10 cellular contexts compared by ENCODE assay signal in the genomic region with DNA sequence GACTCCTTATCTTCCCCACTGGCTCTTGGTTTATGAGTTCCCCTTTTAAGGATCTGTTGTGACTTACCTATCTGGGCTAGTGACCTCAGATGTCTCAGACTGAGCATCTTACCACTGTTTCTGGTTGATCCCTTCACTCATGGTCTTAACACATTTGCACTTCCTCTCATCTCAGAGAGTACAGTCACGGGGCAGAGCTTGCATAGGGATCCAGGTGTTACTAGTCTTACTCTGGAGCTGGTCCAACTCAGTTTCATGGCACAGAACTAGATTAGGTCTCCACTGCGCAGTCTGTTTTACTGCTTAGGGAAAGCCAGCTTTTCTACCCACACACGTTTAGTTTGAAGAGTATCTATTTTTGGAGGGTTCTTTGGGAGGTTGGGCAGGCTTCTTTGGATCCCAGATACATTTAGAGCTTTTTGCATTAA. TPM values are rescaled to one million over a fixed set of nuclear protein-coding genes. Genes with fewer than 3 reads are reported as not detected.
DNase-seq lines count a peak whose midpoint lies in the region; ATAC-seq and TF ChIP-seq lines count a peak whose summit lies in the region.
"Had no signal": no experiment of that assay in that cellular context is flagged by ENCODE, and none has a peak within 500 bp of the region (broad histone marks: within the 10 kb centered on the region; RNA-seq: fewer than 3 reads in every experiment).

No MANE protein-coding gene starts in this region.

- no peaks in the 10 kb centered on the region for H3K9me3 Mint-ChIP-seq in activated CD8-positive, alpha-beta T cell treated with anti-CD3 and anti-CD28 coated beads, Interleukin-2, amount 10 ng/mL, durations not matched to agents 7 days and 5 days (ENCODE audit: insufficient read depth)
- no peaks in the 10 kb centered on the region for H3K9me3 Mint-ChIP-seq in stimulated activated naive CD8-positive, alpha-beta T cell treated with anti-CD3 and anti-CD28 coated beads, Interleukin-15, amount 100 ng/mL, for 72 hours

- H3K4me3 Mint-ChIP-seq in activated CD8-positive, alpha-beta T cell treated with anti-CD3 and anti-CD28 coated beads, Interleukin-2, amount 10 ng/mL, durations not matched to agents 7 days and 5 days = no peak overlapping the region
- H3K4me3 Mint-ChIP-seq in stimulated activated naive CD8-positive, alpha-beta T cell treated with anti-CD3 and anti-CD28 coated beads, Interleukin-15, amount 100 ng/mL, for 72 hours = no peak overlapping the region

- no peak for TF ChIP-seq CTCF in GM12864 (IDR thresholded peaks at IDR 0.05; ENCODE audit: low read depth, low read length, missing control alignments)

- H3K27ac Mint-ChIP-seq in activated CD8-positive, alpha-beta T cell treated with anti-CD3 and anti-CD28 coated beads, Interleukin-2, amount 10 ng/mL, durations not matched to agents 7 days and 5 days = no peak overlapping the region
- H3K27ac Mint-ChIP-seq in stimulated activated naive CD8-positive, alpha-beta T cell treated with anti-CD3 and anti-CD28 coated beads, Interleukin-15, amount 100 ng/mL, for 72 hours = peak overlapping the region in 1 of 2 donors; percentile 53

- H3K4me1 Mint-ChIP-seq in activated CD8-positive, alpha-beta T cell treated with anti-CD3 and anti-CD28 coated beads, Interleukin-2, amount 10 ng/mL, durations not matched to agents 7 days and 5 days (ENCODE audit: low read depth) = peaks cover 7% of the 10 kb centered on the region
- peaks cover 27% of the 10 kb centered on the region for H3K4me1 Mint-ChIP-seq in stimulated activated naive CD8-positive, alpha-beta T cell treated with anti-CD3 and anti-CD28 coated beads, Interleukin-15, amount 100 ng/mL, for 72 hours

- CTCF ChIA-PET in activated CD8-positive, alpha-beta T cell treated with anti-CD3 and anti-CD28 coated beads, Interleukin-2, amount 10 ng/mL, durations not matched to agents 7 days and 5 days (lab: Charles Lee) = interaction anchor here (1.4 kb wide), 1 partner anchor 30 kb away, joined by 4 read pairs; no protein-coding TSS in a partner anchor
- CTCF ChIA-PET in HEK293T (lab: Yijun Ruan, JAX) = no interaction called here

- ATAC-seq in GM19455 (IDR thresholded peaks at IDR 0.05; ENCODE audit: unreplicated experiment) (peak; percentile 63), HG02973 (IDR thresholded peaks at IDR 0.05; ENCODE audit: unreplicated experiment) (peak; percentile 69)
- peak; percentile 44 for ATAC-seq in activated CD8-positive, alpha-beta T cell treated with anti-CD3 and anti-CD28 coated beads, Interleukin-2, amount 10 ng/mL, durations not matched to agents 7 days and 5 days
- no peak for ATAC-seq in stimulated activated naive CD8-positive, alpha-beta T cell treated with anti-CD3 and anti-CD28 coated beads, Interleukin-15, amount 100 ng/mL, for 72 hours

- peaks cover 55% of the 10 kb centered on the region for H3K36me3 Mint-ChIP-seq in activated CD8-positive, alpha-beta T cell treated with anti-CD3 and anti-CD28 coated beads, Interleukin-2, amount 10 ng/mL, durations not matched to agents 7 days and 5 days (ENCODE audit: low read depth)

- DNase-seq in GM12864 (ENCODE audit: low read depth) (peak; percentile 34), HEK293T (ENCODE audit: extremely low spot score) (no peak)
- no peak for DNase-seq in activated CD8-positive, alpha-beta T cell treated with anti-CD3 and anti-CD28 coated beads, Interleukin-2, amount 10 ng/mL, durations not matched to agents 7 days and 5 days
- no peak for DNase-seq in stimulated activated CD4-positive, alpha-beta T cell treated with anti-CD3 and anti-CD28 coated beads, Interleukin-2, amount 100 ng/mL, for 48 hours
- DNase-seq in stimulated activated naive CD4-positive, alpha-beta T cell treated with Interleukin-2 at 50 U/mL for 16 hours (lab: John Stamatoyannopoulos, UW) = no peak
- no peak for DNase-seq in stimulated activated naive CD8-positive, alpha-beta T cell treated with anti-CD3 and anti-CD28 coated beads, Interleukin-15, amount 100 ng/mL, for 72 hours
- DNase-seq: NCI-H524 had no signal

- POLR2A ChIA-PET in activated CD8-positive, alpha-beta T cell treated with anti-CD3 and anti-CD28 coated beads, Interleukin-2, amount 10 ng/mL, durations not matched to agents 7 days and 5 days (lab: Charles Lee) = interaction anchor here (1.8 kb wide), 1 partner anchor 11 kb away, joined by 3 read pairs; no protein-coding TSS in a partner anchor
- POLR2A ChIA-PET in HEK293T (lab: Yijun Ruan, JAX) = no interaction called here

- H3K27me3 Mint-ChIP-seq in activated CD8-positive, alpha-beta T cell treated with anti-CD3 and anti-CD28 coated beads, Interleukin-2, amount 10 ng/mL, durations not matched to agents 7 days and 5 days (ENCODE audit: low read depth) = no peaks in the 10 kb centered on the region
- H3K27me3 Mint-ChIP-seq in stimulated activated naive CD8-positive, alpha-beta T cell treated with anti-CD3 and anti-CD28 coated beads, Interleukin-15, amount 100 ng/mL, for 72 hours = no peaks in the 10 kb centered on the region

- H3K4me3 ChIP-seq in GM12864 (ENCODE audit: low read depth, low read length) = no peak overlapping the region
- H3K4me3 ChIP-seq: BLaER1 treated with 17β-estradiol and CSF1 and Interleukin-3, amounts not matched to agents 10 nM and 100 nM had no signal

TF ChIP-seq in HEK293T, 16 proteins besides CTCF, POLR2A, EP300 and RAD21:
- TF ChIP-seq, protein P1, sequence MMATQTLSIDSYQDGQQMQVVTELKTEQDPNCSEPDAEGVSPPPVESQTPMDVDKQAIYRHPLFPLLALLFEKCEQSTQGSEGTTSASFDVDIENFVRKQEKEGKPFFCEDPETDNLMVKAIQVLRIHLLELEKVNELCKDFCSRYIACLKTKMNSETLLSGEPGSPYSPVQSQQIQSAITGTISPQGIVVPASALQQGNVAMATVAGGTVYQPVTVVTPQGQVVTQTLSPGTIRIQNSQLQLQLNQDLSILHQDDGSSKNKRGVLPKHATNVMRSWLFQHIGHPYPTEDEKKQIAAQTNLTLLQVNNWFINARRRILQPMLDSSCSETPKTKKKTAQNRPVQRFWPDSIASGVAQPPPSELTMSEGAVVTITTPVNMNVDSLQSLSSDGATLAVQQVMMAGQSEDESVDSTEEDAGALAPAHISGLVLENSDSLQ (IDR thresholded peaks at IDR 0.05) = no peak
- TF ChIP-seq FOXK2 (IDR thresholded peaks at IDR 0.05) (no peak), BHLHE40 (IDR thresholded peaks at IDR 0.05; ENCODE audit: borderline replicate concordance) (no peak), NFRKB (IDR thresholded peaks at IDR 0.05) (no peak), LEF1 (IDR thresholded peaks at IDR 0.05; ENCODE audit: borderline replicate concordance) (no peak), FOXA1 (IDR thresholded peaks at IDR 0.05) (no peak), HDGF (IDR thresholded peaks at IDR 0.05; ENCODE audit: borderline replicate concordance) (no peak), SUZ12 (IDR thresholded peaks at IDR 0.05) (no peak), ELF4 (IDR thresholded peaks at IDR 0.05) (no peak), TARDBP (IDR thresholded peaks at IDR 0.05) (no peak), SP1 (IDR thresholded peaks at IDR 0.05) (no peak), ZNF384 (IDR thresholded peaks at IDR 0.05) (no peak), L3MBTL2 (conservative IDR thresholded peaks at IDR 0.05) (no peak), FOXM1 (IDR thresholded peaks at IDR 0.05; ENCODE audit: borderline replicate concordance) (no peak), CTBP1 (IDR thresholded peaks at IDR 0.05; ENCODE audit: borderline replicate concordance) (no peak), ARNT (IDR thresholded peaks at IDR 0.05) (no peak)

RNA-seq across cellular contexts. Expression of a gene that starts 10.2 kb away (rescaled TPM):
- 10 to 100 TPM; 57.3 to 59.6 TPM for total RNA-seq in activated CD8-positive, alpha-beta T cell treated with anti-CD3 and anti-CD28 coated beads, Interleukin-2, amount 10 ng/mL, durations not matched to agents 7 days and 5 days

RNA-seq across cellular contexts. Expression of a gene that starts 20.3 kb away (rescaled TPM):
- 1 to 10 TPM; 2.1 to 2.3 TPM for total RNA-seq in activated CD8-positive, alpha-beta T cell treated with anti-CD3 and anti-CD28 coated beads, Interleukin-2, amount 10 ng/mL, durations not matched to agents 7 days and 5 days

RNA-seq across cellular contexts. Expression of a gene that starts 40.5 kb away (rescaled TPM):
- total RNA-seq in activated CD8-positive, alpha-beta T cell treated with anti-CD3 and anti-CD28 coated beads, Interleukin-2, amount 10 ng/mL, durations not matched to agents 7 days and 5 days = not detected

RNA-seq across cellular contexts. Expression of a gene that starts 46.7 kb away (rescaled TPM):
- 10 to 100 TPM; 51.8 to 51.9 TPM for total RNA-seq in activated CD8-positive, alpha-beta T cell treated with anti-CD3 and anti-CD28 coated beads, Interleukin-2, amount 10 ng/mL, durations not matched to agents 7 days and 5 days
